Comparison of ENCODE assay signal across 8 cellular contexts in genomic region chr11:107563702-107564101, GRCh38. TPM values are rescaled to one million over a fixed set of nuclear protein-coding genes. Genes with fewer than 3 reads are reported as not detected.
DNase-seq lines count a peak whose midpoint lies in the region; ATAC-seq, FAIRE-seq and TF ChIP-seq lines count a peak whose summit lies in the region.

No MANE protein-coding gene starts in this region.

- no peak for TF ChIP-seq EP300 in K562 (IDR thresholded peaks at IDR 0.05; ENCODE audit: low read length)
- TF ChIP-seq EP300 in suprapubic skin (IDR thresholded peaks at IDR 0.05): no peak

- peaks cover 33% of the 10 kb centered on the region for H3K79me2 ChIP-seq in K562 (ENCODE audit: control insufficient read depth, insufficient read depth, low read length)

- H3K4me2 ChIP-seq in K562 (ENCODE audit: insufficient read depth, low read length): peak overlapping the region; percentile 64

- H3K27me3 ChIP-seq in K562 (ENCODE audit: control insufficient read depth in 2 of 2, insufficient read depth in 2 of 2, low read length in 2 of 2) (no peaks in the 10 kb centered on the region), suprapubic skin (no peaks in the 10 kb centered on the region)

- peaks cover 5 to 25% of the 10 kb centered on the region in 2 experiments for H3K4me1 ChIP-seq in K562 (replicated peaks in 1 of 2; ENCODE audit: control insufficient read depth in 2 of 2, insufficient read depth in 2 of 2, low read length in 2 of 2)
- H3K4me1 ChIP-seq in suprapubic skin: peaks cover 34% of the 10 kb centered on the region

- peak overlapping the region; percentile 72 for H2AFZ ChIP-seq in K562 (ENCODE audit: low read depth, low read length)

- no peak overlapping the region for H3K27ac ChIP-seq in K562 (ENCODE audit: extremely low read depth, low read depth, low read length)
- H3K27ac ChIP-seq in suprapubic skin: no peak overlapping the region

- TF ChIP-seq CTCF in K562 (IDR thresholded peaks at IDR 0.05 in 2 of 3, conservative IDR thresholded peaks at IDR 0.05 in 1 of 3; ENCODE audit: insufficient read depth in 2 of 3, low read depth in 1 of 3, low read length in 3 of 3): peak; percentile 62 to 86 (median 77)
- peak; percentile 11 to 54 for TF ChIP-seq CTCF in suprapubic skin (IDR thresholded peaks at IDR 0.05)

- ATAC-seq in GM21737 (IDR thresholded peaks at IDR 0.05; ENCODE audit: unreplicated experiment) (peak; percentile 32), K562 (peak; percentile 38)

- H3K9ac ChIP-seq in K562 (ENCODE audit: insufficient read depth in 1 of 2, low read depth in 2 of 2, low read length in 2 of 2): peak overlapping the region in 1 of 2 experiments; percentile 59; a peak in 1 of 4 replicates

- in situ Hi-C loops in K562 (cut with MboI): no loop called here

- POLR2A ChIA-PET in K562 (lab: Yijun Ruan, JAX): no interaction called here

- no peak for TF ChIP-seq POLR2A in K562 (conservative IDR thresholded peaks at IDR 0.05)
- no peak for TF ChIP-seq POLR2A in suprapubic skin (IDR thresholded peaks at IDR 0.05)

- CTCF ChIA-PET in K562 (lab: Yijun Ruan, JAX; ENCODE audit: low intra/inter-chr PET ratio): interaction anchor here (0.6 to 3.2 kb wide), 4 partner anchors 125 to 1134 kb away, joined by 3 to 26 read pairs (median 4); no protein-coding TSS in a partner anchor

- H3K9me3 ChIP-seq in K562 (replicated peaks; ENCODE audit: control insufficient read depth, insufficient read depth, low read depth, low read length) (no peaks in the 10 kb centered on the region), suprapubic skin (no peaks in the 10 kb centered on the region)

- H3K9me1 ChIP-seq in K562 (ENCODE audit: control insufficient read depth, insufficient read depth, low read length): no peaks in the 10 kb centered on the region

- no peaks in the 10 kb centered on the region for H4K20me1 ChIP-seq in K562 (replicated peaks; ENCODE audit: control insufficient read depth, insufficient read depth, low read length)

- intact Hi-C loops in K562 (cut with micrococcal nuclease): loop anchor here (1.0 to 5.0 kb wide), 3 partner anchors 126 to 1486 kb away; partner anchors contain the start of genes AASDHPPT and KBTBD3

- H3K36me3 ChIP-seq in K562 (ENCODE audit: control insufficient read depth, insufficient read depth, low read length): peaks cover 9% of the 10 kb centered on the region; the same call in 2 of the 3 replicates
- H3K36me3 ChIP-seq in suprapubic skin: peaks cover 10% of the 10 kb centered on the region

- 3% methylated on average over 2 of the region's 2 CpGs for WGBS in K562 (ENCODE audit: insufficient coverage, low coverage, missing lambda C conversion rate)
- WGBS in suprapubic skin: 5% methylated on average over 2 of the region's 2 CpGs

- H3K4me3 ChIP-seq in K562 (no peak overlapping the region), suprapubic skin (no peak overlapping the region)

- DNase-seq in NCI-H1436 (lab: John Stamatoyannopoulos, UW) (peak; percentile 13), NCI-H1436 treated with DMSO at 0.1 percent for 48 hours (lab: John Stamatoyannopoulos, UW) (no peak), Kasumi-1 (lab: John Stamatoyannopoulos, UW) (peak; percentile 46 to 70), SK-N-DZ (ENCODE audit: low spot score) (peak; percentile 29), K562 (ENCODE audit: extremely low read depth in 1 of 4, low spot score in 3 of 4) (peak; percentile 26 to 72 (median 37)), kidney glomerular epithelial cell (lab: John Stamatoyannopoulos, UW) (peak; percentile 42), suprapubic skin (ENCODE audit: low spot score in 2 of 2) (no peak)

- BruUV-seq in K562 (replicated peaks; lab: Mats Ljungman, UMichigan): no TSS peak

- TF ChIP-seq RAD21 in K562 (CRISPR knock-in tag; conservative IDR thresholded peaks at IDR 0.05 in 1 of 2, IDR thresholded peaks at IDR 0.05 in 1 of 2): peak; percentile 83 to 87

- FAIRE-seq in K562 (lab: Jason Lieb, UNC): peak; percentile 76

TF ChIP-seq in K562, 482 proteins besides CTCF, POLR2A, EP300 and RAD21 (continues in another document):
- TF ChIP-seq TRIM28 (IDR thresholded peaks at IDR 0.05) (no peak), FOXA1 (IDR thresholded peaks at IDR 0.05; ENCODE audit: borderline replicate concordance) (no peak), DEAF1 (CRISPR knock-in tag; IDR thresholded peaks at IDR 0.05) (peak; percentile 38), SPI1 (IDR thresholded peaks at IDR 0.05; ENCODE audit: borderline replicate concordance, low read depth, low read length) (no peak), MLLT1 (IDR thresholded peaks at IDR 0.05) (no peak), RBM39 (optimal IDR thresholded peaks at IDR 0.05; ENCODE audit: low read depth, low read length) (no peak), NR2C2 (CRISPR knock-in tag; IDR thresholded peaks at IDR 0.05) (no peak), NR2C2 (tag; IDR thresholded peaks at IDR 0.05) (no peak), BRD4 (IDR thresholded peaks at IDR 0.05) (no peak), YY1 (IDR thresholded peaks at IDR 0.05; ENCODE audit: borderline replicate concordance in 1 of 3, control insufficient read depth in 1 of 3, extremely low read depth in 1 of 3, insufficient read depth in 3 of 3, insufficient read length in 1 of 3, insufficient replicate concordance in 2 of 3, low read depth in 1 of 3, low read length in 2 of 3) (peak in 2 of 3 experiments; percentile 22 to 51)

RNA-seq across cellular contexts. Expression of gene ALKBH8, which starts 1.8 kb away (rescaled TPM):
- 4.5 and 5.3 TPM in 2 replicates for polyA plus RNA-seq in SK-N-DZ (2014; cell fraction: cytosol; rRNA removed)
- polyA plus RNA-seq in SK-N-DZ (2014; cell fraction: nucleus; rRNA removed): 4.5 and 5.4 TPM in 2 replicates
- 8.0 and 17.7 TPM in 2 replicates for total RNA-seq in K562 (2011; cell fraction: chromatin; rRNA removed; ENCODE audit: low replicate concordance)
- 4.1 and 6.8 TPM in 2 replicates for total RNA-seq in K562 (2011; cell fraction: nucleolus; rRNA removed)
- 7.0 and 7.2 TPM in 2 replicates for total RNA-seq in K562 (2011; cell fraction: nucleoplasm; rRNA removed)
- total RNA-seq in K562 (2014; rRNA removed) (8.2 and 8.4 TPM in 2 replicates), K562 (2014; rRNA removed; fragmentation: Illumina TruSeq; extraction: Trizol) (14.4 and 17.1 TPM in 2 replicates), K562 (2015; rRNA removed; fragmentation: Illumina TruSeq; extraction: Trizol) (11.1 and 12.7 TPM in 2 replicates), K562 (2021) (8.3 and 9.5 TPM in 2 replicates), suprapubic skin (1 to 10 TPM; 2.0 to 6.8 (median 5.6) TPM)
- polyA plus RNA-seq in K562 (2011; rRNA removed) (5.3 and 9.1 TPM in 2 replicates), K562 (2014; fragmentation: Illumina TruSeq; extraction: Trizol) (11.0 and 11.5 TPM in 2 replicates), K562 (2014; fragmentation: Nextera tagmentation; extraction: Ambion mirVana) (1 to 10 TPM; 4.3 to 7.5 TPM), K562 (2014; rRNA removed) (7.5 and 8.8 TPM in 2 replicates)
- 1.6 and 2.4 TPM in 2 replicates for polyA plus RNA-seq in K562 (2011; cell fraction: cytosol; rRNA removed)
- polyA plus RNA-seq in K562 (2011; cell fraction: nucleus; rRNA removed): 2.1 and 3.7 TPM in 2 replicates
- 3.4 and 8.7 TPM in 2 replicates for polyA plus RNA-seq in K562 (2012)
- 14.4 and 20.2 TPM in 2 replicates for polyA minus RNA-seq in K562 (2011; rRNA and poly(A)+ RNA removed)
- 5.0 and 6.0 TPM in 2 replicates for polyA minus RNA-seq in K562 (2011; cell fraction: cytosol; rRNA and poly(A)+ RNA removed)
- 7.1 and 10.2 TPM in 2 replicates for polyA minus RNA-seq in K562 (2011; cell fraction: nucleus; rRNA and poly(A)+ RNA removed)

RNA-seq across cellular contexts. Expression of gene ELMOD1, which starts 27.2 kb away (rescaled TPM):
- 1.3 and 1.6 TPM in 2 replicates for polyA plus RNA-seq in SK-N-DZ (2014; cell fraction: cytosol; rRNA removed)
- 0.52 and 0.98 TPM in 2 replicates for polyA plus RNA-seq in SK-N-DZ (2014; cell fraction: nucleus; rRNA removed)
- not detected in 2 replicates for total RNA-seq in K562 (2011; cell fraction: chromatin; rRNA removed; ENCODE audit: low replicate concordance)
- not detected in 2 replicates for total RNA-seq in K562 (2011; cell fraction: nucleolus; rRNA removed)
- not detected in 2 replicates for total RNA-seq in K562 (2011; cell fraction: nucleoplasm; rRNA removed)
- total RNA-seq in K562 (2014; rRNA removed): not detected in 2 replicates
- total RNA-seq in K562 (2014; rRNA removed; fragmentation: Illumina TruSeq; extraction: Trizol): not detected in 2 replicates
- not detected in 2 replicates for total RNA-seq in K562 (2015; rRNA removed; fragmentation: Illumina TruSeq; extraction: Trizol)
- total RNA-seq in K562 (2021): not detected in 2 replicates
- not detected in 2 replicates for polyA plus RNA-seq in K562 (2011; rRNA removed)
- polyA plus RNA-seq in K562 (2011; cell fraction: cytosol; rRNA removed): not detected in 2 replicates
- polyA plus RNA-seq in K562 (2011; cell fraction: nucleus; rRNA removed): not detected in 2 replicates
- polyA plus RNA-seq in K562 (2012): not detected in 2 replicates
- not detected in 2 replicates for polyA plus RNA-seq in K562 (2014; fragmentation: Illumina TruSeq; extraction: Trizol)
- not detected for polyA plus RNA-seq in K562 (2014; fragmentation: Nextera tagmentation; extraction: Ambion mirVana)
- not detected in 2 replicates for polyA plus RNA-seq in K562 (2014; rRNA removed)
- polyA minus RNA-seq in K562 (2011; rRNA and poly(A)+ RNA removed): not detected in 2 replicates
- not detected in 2 replicates for polyA minus RNA-seq in K562 (2011; cell fraction: cytosol; rRNA and poly(A)+ RNA removed)
- polyA minus RNA-seq in K562 (2011; cell fraction: nucleus; rRNA and poly(A)+ RNA removed): not detected in 2 replicates
- total RNA-seq in suprapubic skin: 10 to 100 TPM; 14.6 to 66.0 (median 41.3) TPM

Comparison
In these comparisons a context has a peak if more than half of its experiments do, and no peak if none do; other contexts are left out.
1. DNase-seq: peak in NCI-H1436 (single experiment), Kasumi-1 (2 of 2), SK-N-DZ (single experiment), K562 (4 of 4) and kidney glomerular epithelial cell (single experiment); none in NCI-H1436 treated with DMSO at 0.1 percent for 48 hours (single experiment) and suprapubic skin (0 of 2).
2. RNA of gene ELMOD1, which starts 27.2 kb away (total RNA-seq): 14.6 to 66.0 TPM in suprapubic skin; not detected in K562; every median in the first group is over 10 times any median in the second.